Comparison of ENCODE assay signal across 8 cellular contexts in the genomic region with DNA sequence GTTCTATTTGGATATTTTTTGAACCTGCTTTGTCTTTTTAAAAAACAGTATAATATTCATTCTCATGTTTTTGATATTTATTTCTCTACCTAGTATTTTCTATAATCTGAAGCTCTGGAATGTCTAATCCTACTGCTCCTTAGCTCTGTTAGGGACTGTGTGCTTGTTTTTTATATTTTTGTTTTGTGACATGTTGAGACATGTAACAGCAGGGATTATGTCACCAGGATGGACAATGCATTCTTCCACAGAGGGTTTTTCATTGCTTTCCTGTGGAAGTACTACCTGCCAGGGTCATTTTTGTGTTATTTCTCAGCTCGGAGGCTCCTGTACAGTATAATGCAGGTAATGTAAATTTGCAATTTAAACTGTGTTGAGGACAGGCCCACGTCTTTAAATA. TPM values are rescaled to one million over a fixed set of nuclear protein-coding genes. Genes with fewer than 3 reads are reported as not detected.
DNase-seq lines count a peak whose midpoint lies in the region; ATAC-seq, FAIRE-seq and TF ChIP-seq lines count a peak whose summit lies in the region.
"Not testable (repeated sequence)": the region's sequence is repeated elsewhere in the genome, so short reads cannot be mapped to it uniquely, and the experiment has no call there.

No MANE protein-coding gene starts in this region.

- H3K4me1 Mint-ChIP-seq in CD8-positive, alpha-beta memory T cell: peaks cover 72 to 86% (median 83%) of the 10 kb centered on the region in 3 donors
- peaks cover 32% of the 10 kb centered on the region for H3K4me1 Mint-ChIP-seq in activated T-helper 17 cell treated with anti-CD3 and anti-CD28 coated beads, Interleukin-2, amount 50 U/mL, for 72 hours
- not testable (repeated sequence) for H3K4me1 Mint-ChIP-seq in mesothelial cell of epicardium; type B pancreatic cell (ENCODE audit: unreplicated experiment)

- not testable (repeated sequence) for H3K9ac ChIP-seq in SU-DHL-6 (ENCODE audit: low read length)

- not testable (repeated sequence) for H4K20me1 ChIP-seq in SU-DHL-6 (ENCODE audit: low read depth, low read length)

- H3K36me3 ChIP-seq in CD8-positive, alpha-beta memory T cell (ENCODE audit: insufficient read depth, low read length); HEK293 (ENCODE audit: control insufficient read depth in 2 of 2, insufficient read depth in 1 of 2, low read length in 2 of 2); bronchial epithelial cell (ENCODE audit: control insufficient read depth, insufficient read depth, low read length): not testable (repeated sequence)
- H3K36me3 ChIP-seq in SU-DHL-6 (ENCODE audit: low read length): peaks cover 35% of the 10 kb centered on the region

- FAIRE-seq in bronchial epithelial cell (lab: Jason Lieb, UNC): not testable (repeated sequence)

- not testable (repeated sequence) for H2AFZ ChIP-seq in SU-DHL-6 (ENCODE audit: low read depth, low read length, severe bottlenecking)

- H3K4me1 ChIP-seq in CD8-positive, alpha-beta memory T cell (ENCODE audit: insufficient read depth, low read length): peaks cover 17% of the 10 kb centered on the region
- H3K4me1 ChIP-seq in HEK293 (ENCODE audit: control insufficient read depth, insufficient read depth, low read length): not testable (repeated sequence)

- not testable (repeated sequence) for H3K27ac ChIP-seq in CD8-positive, alpha-beta memory T cell (ENCODE audit: low read depth, low read length)
- peak overlapping the region; percentile 46; the same call in 1 of the 2 replicates for H3K27ac ChIP-seq in HEK293 (ENCODE audit: extremely low read depth, low read depth, low read length)
- H3K27ac ChIP-seq in SU-DHL-6 (ENCODE audit: low read depth, low read length): peak overlapping the region; percentile 29; the same call in 1 of the 2 replicates
- H3K27ac ChIP-seq in epithelial cell of prostate: peak overlapping the region; percentile 46

- H3K9me3 ChIP-seq in CD8-positive, alpha-beta memory T cell (ENCODE audit: low read length); HEK293 (ENCODE audit: control insufficient read depth, insufficient read depth, low read depth, low read length); SU-DHL-6 (ENCODE audit: insufficient read depth, low read length): not testable (repeated sequence)

- CTCF ChIA-PET in CD8-positive, alpha-beta memory T cell (lab: Charles Lee): not testable (repeated sequence)
- CTCF ChIA-PET in HEK293 (lab: Yijun Ruan, JAX): interaction anchor here (0.6 kb wide), 1 partner anchor 14 kb away, joined by 4 read pairs; no protein-coding TSS in a partner anchor

- peak overlapping the region in 6 of 8 donors; percentile 2 to 87 (median 50) for H3K27ac Mint-ChIP-seq in CD8-positive, alpha-beta memory T cell
- peak overlapping the region; percentile 26 for H3K27ac Mint-ChIP-seq in activated T-helper 17 cell treated with anti-CD3 and anti-CD28 coated beads, Interleukin-2, amount 50 U/mL, for 72 hours
- H3K27ac Mint-ChIP-seq in mesothelial cell of epicardium (peak overlapping the region; percentile 66), type B pancreatic cell (peak overlapping the region; percentile 57)

- not testable (repeated sequence) for H3K4me3 ChIP-seq in CD8-positive, alpha-beta memory T cell (ENCODE audit: low read length); SU-DHL-6 (ENCODE audit: insufficient read depth, low read length, poor library complexity, severe bottlenecking); bronchial epithelial cell (ENCODE audit: low read depth, low read length)
- peak overlapping the region; percentile 6; the same call in 1 of the 2 replicates for H3K4me3 ChIP-seq in HEK293 (ENCODE audit: low read depth, low read length)

- not testable (repeated sequence) for DNase-seq in CD8-positive, alpha-beta memory T cell; epithelial cell of prostate (ENCODE audit: low read depth, low spot score); mesothelial cell of epicardium (ENCODE audit: low spot score in 2 of 2, unreplicated experiment in 2 of 2); type B pancreatic cell (ENCODE audit: extremely low spot score, unreplicated experiment)
- peak; percentile 53 for DNase-seq in bronchial epithelial cell (ENCODE audit: low read depth)

- H3K79me2 ChIP-seq in SU-DHL-6 (ENCODE audit: insufficient read depth, low read length): peaks cover 70% of the 10 kb centered on the region

- not testable (repeated sequence) for H3K27me3 ChIP-seq in CD8-positive, alpha-beta memory T cell (ENCODE audit: insufficient read depth, low read length, poor library complexity, severe bottlenecking); SU-DHL-6 (ENCODE audit: low read length); bronchial epithelial cell (ENCODE audit: control insufficient read depth, insufficient read depth, low read length)

- not testable (repeated sequence) for H3K9me2 ChIP-seq in SU-DHL-6 (replicated peaks; ENCODE audit: insufficient read depth, low read length)

- not testable (repeated sequence) for H3K27me3 Mint-ChIP-seq in CD8-positive, alpha-beta memory T cell; activated T-helper 17 cell treated with anti-CD3 and anti-CD28 coated beads, Interleukin-2, amount 50 U/mL, for 72 hours; mesothelial cell of epicardium (ENCODE audit: low read depth); type B pancreatic cell

- not testable (repeated sequence) for H3K4me2 ChIP-seq in SU-DHL-6 (ENCODE audit: low read depth, low read length, poor library complexity, severe bottlenecking)

- peaks cover 10% of the 10 kb centered on the region; the same call in 1 of the 2 replicates for H3F3A ChIP-seq in SU-DHL-6 (ENCODE audit: insufficient read depth)

- not testable (repeated sequence) for ATAC-seq in activated T-helper 17 cell treated with anti-CD3 and anti-CD28 coated beads, Interleukin-2, amount 50 U/mL, for 72 hours (replicated peaks)

- not testable (repeated sequence) for TF ChIP-seq CTCF in HEK293 (tag by site-specific recombination; IDR thresholded peaks at IDR 0.05); SU-DHL-6 (IDR thresholded peaks at IDR 0.05; ENCODE audit: insufficient read depth, low read length, poor library complexity, severe bottlenecking); bronchial epithelial cell (IDR thresholded peaks at IDR 0.05; ENCODE audit: insufficient read depth, low read length, severe bottlenecking); mesothelial cell of epicardium (IDR thresholded peaks at IDR 0.05; ENCODE audit: unreplicated experiment); type B pancreatic cell (conservative IDR thresholded peaks at IDR 0.05)

- H3K36me3 Mint-ChIP-seq in CD8-positive, alpha-beta memory T cell: peaks cover 25 to 69% (median 33%) of the 10 kb centered on the region in 3 donors
- peaks cover 81% of the 10 kb centered on the region for H3K36me3 Mint-ChIP-seq in activated T-helper 17 cell treated with anti-CD3 and anti-CD28 coated beads, Interleukin-2, amount 50 U/mL, for 72 hours (ENCODE audit: low read depth)
- not testable (repeated sequence) for H3K36me3 Mint-ChIP-seq in mesothelial cell of epicardium, type B pancreatic cell

- POLR2A ChIA-PET in CD8-positive, alpha-beta memory T cell (lab: Charles Lee); HEK293 (lab: Yijun Ruan, JAX): not testable (repeated sequence)

- H3K9me3 Mint-ChIP-seq in CD8-positive, alpha-beta memory T cell: peaks cover 0 to 10% (median 0%) of the 10 kb centered on the region in 5 donors
- not testable (repeated sequence) for H3K9me3 Mint-ChIP-seq in activated T-helper 17 cell treated with anti-CD3 and anti-CD28 coated beads, Interleukin-2, amount 50 U/mL, for 72 hours; mesothelial cell of epicardium; type B pancreatic cell

- not testable (repeated sequence) for H3K4me3 Mint-ChIP-seq in CD8-positive, alpha-beta memory T cell; activated T-helper 17 cell treated with anti-CD3 and anti-CD28 coated beads, Interleukin-2, amount 50 U/mL, for 72 hours; mesothelial cell of epicardium; type B pancreatic cell

TF ChIP-seq in HEK293, 187 proteins besides CTCF, POLR2A, EP300 and RAD21 (continues in another document):
- TF ChIP-seq, protein P1, sequence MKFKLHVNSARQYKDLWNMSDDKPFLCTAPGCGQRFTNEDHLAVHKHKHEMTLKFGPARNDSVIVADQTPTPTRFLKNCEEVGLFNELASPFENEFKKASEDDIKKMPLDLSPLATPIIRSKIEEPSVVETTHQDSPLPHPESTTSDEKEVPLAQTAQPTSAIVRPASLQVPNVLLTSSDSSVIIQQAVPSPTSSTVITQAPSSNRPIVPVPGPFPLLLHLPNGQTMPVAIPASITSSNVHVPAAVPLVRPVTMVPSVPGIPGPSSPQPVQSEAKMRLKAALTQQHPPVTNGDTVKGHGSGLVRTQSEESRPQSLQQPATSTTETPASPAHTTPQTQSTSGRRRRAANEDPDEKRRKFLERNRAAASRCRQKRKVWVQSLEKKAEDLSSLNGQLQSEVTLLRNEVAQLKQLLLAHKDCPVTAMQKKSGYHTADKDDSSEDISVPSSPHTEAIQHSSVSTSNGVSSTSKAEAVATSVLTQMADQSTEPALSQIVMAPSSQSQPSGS (tag by site-specific recombination; IDR thresholded peaks at IDR 0.05; ENCODE audit: low read depth): peak; percentile 55; the same call in 1 of the 2 replicates
- 0 out of 2 replicates have a peak, but pooled peaks have one; percentile 40 for TF ChIP-seq ZNF664 (tag by site-specific recombination; IDR thresholded peaks at IDR 0.05)

RNA-seq across cellular contexts. Expression of a gene that starts 17.7 kb away (rescaled TPM):
- 100 to 1,000 TPM; 140 to 145 TPM for total RNA-seq in CD8-positive, alpha-beta memory T cell
- 220 TPM for polyA plus RNA-seq in CD8-positive, alpha-beta memory T cell
- 100 to 1,000 TPM in 1 of 2 donors, 10 to 100 TPM in 1; 93.9 to 102 TPM for total RNA-seq in activated T-helper 17 cell treated with anti-CD3 and anti-CD28 coated beads, Interleukin-2, amount 50 U/mL, for 72 hours
- total RNA-seq in bronchial epithelial cell: 40.0 and 40.8 TPM in 2 replicates
- 15.7 to 18.4 TPM (median 17.7 TPM) in 3 replicates for total RNA-seq in mesothelial cell of epicardium
- total RNA-seq in type B pancreatic cell (ENCODE audit: low replicate concordance): 12.2 and 26.8 TPM in 2 replicates
